Comparison of ENCODE assay signal across 8 cellular contexts in the genomic region with DNA sequence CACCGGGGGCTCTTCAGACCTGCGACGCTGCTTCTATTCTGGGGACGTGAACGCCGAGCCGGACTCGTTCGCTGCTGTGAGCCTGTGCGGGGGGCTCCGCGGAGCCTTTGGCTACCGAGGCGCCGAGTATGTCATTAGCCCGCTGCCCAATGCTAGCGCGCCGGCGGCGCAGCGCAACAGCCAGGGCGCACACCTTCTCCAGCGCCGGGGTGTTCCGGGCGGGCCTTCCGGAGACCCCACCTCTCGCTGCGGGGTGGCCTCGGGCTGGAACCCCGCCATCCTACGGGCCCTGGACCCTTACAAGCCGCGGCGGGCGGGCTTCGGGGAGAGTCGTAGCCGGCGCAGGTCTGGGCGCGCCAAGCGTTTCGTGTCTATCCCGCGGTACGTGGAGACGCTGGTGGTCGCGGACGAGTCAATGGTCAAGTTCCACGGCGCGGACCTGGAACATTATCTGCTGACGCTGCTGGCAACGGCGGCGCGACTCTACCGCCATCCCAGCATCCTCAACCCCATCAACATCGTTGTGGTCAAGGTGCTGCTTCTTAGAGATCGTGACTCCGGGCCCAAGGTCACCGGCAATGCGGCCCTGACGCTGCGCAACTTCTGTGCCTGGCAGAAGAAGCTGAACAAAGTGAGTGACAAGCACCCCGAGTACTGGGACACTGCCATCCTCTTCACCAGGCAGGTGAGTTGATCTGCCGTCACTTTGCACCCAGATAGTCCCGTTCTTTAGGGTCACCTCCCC. TPM values are rescaled to one million over a fixed set of nuclear protein-coding genes. Genes with fewer than 3 reads are reported as not detected.
A peak's percentile ranks its signal among the peaks of the same experiment; 100 is the strongest.
DNase-seq lines count a peak whose midpoint lies in the region; ATAC-seq, FAIRE-seq and TF ChIP-seq lines count a peak whose summit lies in the region.

No MANE protein-coding gene starts in this region.

- H3K9me3 Mint-ChIP-seq in stimulated activated naive B cell treated with anti-CD40 and anti-IgM and Interleukin-4, amounts not matched to agents 10 μg/mL and 1 μg/mL and 100 μg/mL, for 72 hours = no peaks in the 10 kb centered on the region

- FAIRE-seq in keratinocyte (lab: Jason Lieb, UNC) = no peak

- peaks cover 11 to 20% of the 10 kb centered on the region in 2 donors for H3K4me1 Mint-ChIP-seq in stimulated activated naive B cell treated with anti-CD40 and anti-IgM and Interleukin-4, amounts not matched to agents 10 μg/mL and 1 μg/mL and 100 μg/mL, for 72 hours

- no peaks in the 10 kb centered on the region for H3K9me1 ChIP-seq in keratinocyte (ENCODE audit: control insufficient read depth, extremely low read depth, insufficient read depth, low read length)

- no peak for ATAC-seq in stimulated activated naive B cell treated with anti-CD40 and anti-IgM and Interleukin-4, amounts not matched to agents 10 μg/mL and 1 μg/mL and 100 μg/mL, for 72 hours (replicated peaks)
- no peak for ATAC-seq in HG03135 (IDR thresholded peaks at IDR 0.05; ENCODE audit: unreplicated experiment)
- no peak for ATAC-seq in HG03460 (IDR thresholded peaks at IDR 0.05; ENCODE audit: unreplicated experiment)

- H3K79me2 ChIP-seq in keratinocyte (ENCODE audit: control insufficient read depth, insufficient read depth, low read length) = no peaks in the 10 kb centered on the region

- DNase-seq in DMS 273 (lab: John Stamatoyannopoulos, UW; ENCODE audit: unreplicated experiment) (peak; percentile 43), DMS 273 treated with DMSO at 0.1 percent for 48 hours (lab: John Stamatoyannopoulos, UW) (no peak), astrocyte of the hippocampus (ENCODE audit: low read depth, low spot score) (peak; percentile 68), keratinocyte (ENCODE audit: low read depth, low spot score) (no peak), islet precursor cell (no peak)
- DNase-seq in stimulated activated naive B cell treated with anti-CD40 and anti-IgM and Interleukin-4, amounts not matched to agents 10 μg/mL and 1 μg/mL and 100 μg/mL, for 72 hours = no peak

- no peak for TF ChIP-seq CTCF in keratinocyte (optimal IDR thresholded peaks at IDR 0.05 in 1 of 3, IDR thresholded peaks at IDR 0.05 in 1 of 3, conservative IDR thresholded peaks at IDR 0.05 in 1 of 3; ENCODE audit: extremely low read depth in 1 of 3, insufficient read depth in 2 of 3, low read length in 3 of 3)

- no peak overlapping the region for H3K27ac ChIP-seq in keratinocyte (ENCODE audit: control insufficient read depth, insufficient read depth, low read length)

- H3K36me3 ChIP-seq in keratinocyte (ENCODE audit: control insufficient read depth in 2 of 2, extremely low read depth in 1 of 2, insufficient read depth in 2 of 2, low read length in 2 of 2) = no peaks in the 10 kb centered on the region

- peaks cover 50 to 84% of the 10 kb centered on the region in 2 donors for H3K27me3 Mint-ChIP-seq in stimulated activated naive B cell treated with anti-CD40 and anti-IgM and Interleukin-4, amounts not matched to agents 10 μg/mL and 1 μg/mL and 100 μg/mL, for 72 hours

- no peaks in the 10 kb centered on the region for H3K9me3 ChIP-seq in keratinocyte (ENCODE audit: control insufficient read depth, low read depth, low read length)

- no peaks in the 10 kb centered on the region for H3K36me3 Mint-ChIP-seq in stimulated activated naive B cell treated with anti-CD40 and anti-IgM and Interleukin-4, amounts not matched to agents 10 μg/mL and 1 μg/mL and 100 μg/mL, for 72 hours

- H3K4me1 ChIP-seq in keratinocyte (ENCODE audit: control insufficient read depth, extremely low read depth, insufficient read depth, low read length) = peaks cover 4% of the 10 kb centered on the region

- peak overlapping the region; percentile 46 to 76 (median 74) for H3K4me3 ChIP-seq in keratinocyte (ENCODE audit: control insufficient read depth in 2 of 3, extremely low read depth in 1 of 3, insufficient read depth in 2 of 3, low read depth in 1 of 3, low read length in 3 of 3)

- H3K4me3 Mint-ChIP-seq in stimulated activated naive B cell treated with anti-CD40 and anti-IgM and Interleukin-4, amounts not matched to agents 10 μg/mL and 1 μg/mL and 100 μg/mL, for 72 hours = peak overlapping the region; percentile 29 to 70

- H3K9ac ChIP-seq in keratinocyte (ENCODE audit: control insufficient read depth, extremely low read depth, insufficient read depth, low read length) = no peak overlapping the region

- no peak overlapping the region for H3K27ac Mint-ChIP-seq in stimulated activated naive B cell treated with anti-CD40 and anti-IgM and Interleukin-4, amounts not matched to agents 10 μg/mL and 1 μg/mL and 100 μg/mL, for 72 hours

- H3K27me3 ChIP-seq in keratinocyte (ENCODE audit: control insufficient read depth, extremely low read depth, insufficient read depth, low read length) = no peaks in the 10 kb centered on the region

- peak overlapping the region; percentile 82 for H3K4me2 ChIP-seq in keratinocyte (ENCODE audit: control insufficient read depth, extremely low read depth, insufficient read depth, low read depth, low read length)

- dilution Hi-C loops in keratinocyte (cut with MboI; ENCODE audit: extremely low pct_ligation_motif_present, low sequenced_read_pairs) = no loop called here

- H4K20me1 ChIP-seq in keratinocyte (ENCODE audit: control insufficient read depth, extremely low read depth, insufficient read depth, low read length) = no peaks in the 10 kb centered on the region

- H2AFZ ChIP-seq in keratinocyte (ENCODE audit: control insufficient read depth, low read length) = peak overlapping the region; percentile 57

RNA-seq across cellular contexts. Expression of gene ADAMTS15, which starts 1.0 kb away (rescaled TPM):
- 0.30 to 1.2 TPM (median 0.30 TPM) in 3 replicates for polyA plus RNA-seq in keratinocyte
- 0.12 TPM for polyA plus RNA-seq in keratinocyte (2011; ENCODE audit: low read depth)
- 0.08 and 0.12 TPM in 2 replicates for polyA plus RNA-seq in keratinocyte (2011; cell fraction: cytosol; rRNA removed)
- 1.0 TPM in 2 replicates for polyA plus RNA-seq in keratinocyte (2011; cell fraction: nucleus; rRNA removed)
- polyA plus RNA-seq in keratinocyte (2012; ENCODE audit: low replicate concordance) = 0.45 and 1.8 TPM in 2 replicates
- polyA minus RNA-seq in keratinocyte = 0.76 to 3.5 TPM (median 0.90 TPM) in 3 replicates
- polyA minus RNA-seq in keratinocyte (2011; cell fraction: cytosol; rRNA and poly(A)+ RNA removed) = not detected
- 1.4 and 1.7 TPM in 2 replicates for polyA minus RNA-seq in keratinocyte (2011; cell fraction: nucleus; rRNA and poly(A)+ RNA removed)

RNA-seq across cellular contexts. Expression of gene ADAMTS8, which starts 21.0 kb away (rescaled TPM):
- 0.05 TPM in 1 of 3 replicates, not detected in the others for polyA plus RNA-seq in keratinocyte
- polyA plus RNA-seq in keratinocyte (2011; ENCODE audit: low read depth) = not detected
- polyA plus RNA-seq in keratinocyte (2011; cell fraction: cytosol; rRNA removed) = not detected in 2 replicates
- polyA plus RNA-seq in keratinocyte (2011; cell fraction: nucleus; rRNA removed) = 0.08 and 0.09 TPM in 2 replicates
- not detected in 2 replicates for polyA plus RNA-seq in keratinocyte (2012; ENCODE audit: low replicate concordance)
- 0.20 TPM in 1 of 3 replicates, not detected in the others for polyA minus RNA-seq in keratinocyte
- not detected for polyA minus RNA-seq in keratinocyte (2011; cell fraction: cytosol; rRNA and poly(A)+ RNA removed)
- polyA minus RNA-seq in keratinocyte (2011; cell fraction: nucleus; rRNA and poly(A)+ RNA removed) = not detected in 2 replicates

Comparison
In these comparisons a context has a peak if more than half of its experiments do, and no peak if none do; other contexts are left out.
1. DNase-seq: peak in DMS 273 (single experiment) and astrocyte of the hippocampus (single experiment); none in DMS 273 treated with DMSO at 0.1 percent for 48 hours (single experiment), keratinocyte (single experiment), stimulated activated naive B cell treated with anti-CD40 and anti-IgM and Interleukin-4, amounts not matched to agents 10 μg/mL and 1 μg/mL and 100 μg/mL, for 72 hours (single experiment) and islet precursor cell (single experiment).